1 cellular context compared by ENCODE assay signal in the genomic region with DNA sequence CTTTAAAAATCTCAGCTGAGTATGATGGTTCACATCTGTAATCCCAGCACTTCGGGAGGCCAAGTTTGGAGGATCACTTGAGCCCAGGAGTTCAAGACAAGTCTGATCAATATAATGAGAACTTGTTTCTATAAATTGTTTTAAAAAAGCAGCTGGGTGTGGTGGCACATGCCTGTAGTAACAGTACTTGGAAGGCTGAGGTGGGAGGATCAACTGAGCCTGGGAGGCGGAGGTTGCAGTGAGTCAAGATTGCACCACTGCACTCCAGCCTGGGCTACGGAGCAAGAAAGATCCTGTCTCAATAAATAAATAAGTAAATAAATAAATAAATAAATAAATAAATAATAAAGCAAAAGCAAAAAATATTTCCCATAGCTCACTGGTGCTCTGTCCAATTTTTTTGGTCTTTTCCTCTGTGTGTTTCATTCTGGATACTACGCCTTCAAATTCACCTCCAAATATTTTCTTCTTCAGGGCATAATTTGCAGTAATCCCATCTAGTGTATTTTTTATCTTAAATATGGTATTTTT.
TF ChIP-seq lines count a peak whose summit lies in the region.

No MANE protein-coding gene starts in this region.

TF ChIP-seq in HEK293, 187 proteins besides CTCF, POLR2A, EP300 and RAD21 (continued from another document and continues in another):
- TF ChIP-seq ZNF610 (tag by site-specific recombination; IDR thresholded peaks at IDR 0.05; ENCODE audit: borderline replicate concordance): no peak
- TF ChIP-seq REPIN1 (tag by site-specific recombination; IDR thresholded peaks at IDR 0.05; ENCODE audit: low read depth): no peak
- no peak for TF ChIP-seq ZBTB20 (tag by site-specific recombination; IDR thresholded peaks at IDR 0.05)
- TF ChIP-seq KLF7 (tag by site-specific recombination; IDR thresholded peaks at IDR 0.05; ENCODE audit: borderline replicate concordance): no peak
- TF ChIP-seq KLF16 (tag by site-specific recombination; IDR thresholded peaks at IDR 0.05): no peak
- TF ChIP-seq, protein P1, sequence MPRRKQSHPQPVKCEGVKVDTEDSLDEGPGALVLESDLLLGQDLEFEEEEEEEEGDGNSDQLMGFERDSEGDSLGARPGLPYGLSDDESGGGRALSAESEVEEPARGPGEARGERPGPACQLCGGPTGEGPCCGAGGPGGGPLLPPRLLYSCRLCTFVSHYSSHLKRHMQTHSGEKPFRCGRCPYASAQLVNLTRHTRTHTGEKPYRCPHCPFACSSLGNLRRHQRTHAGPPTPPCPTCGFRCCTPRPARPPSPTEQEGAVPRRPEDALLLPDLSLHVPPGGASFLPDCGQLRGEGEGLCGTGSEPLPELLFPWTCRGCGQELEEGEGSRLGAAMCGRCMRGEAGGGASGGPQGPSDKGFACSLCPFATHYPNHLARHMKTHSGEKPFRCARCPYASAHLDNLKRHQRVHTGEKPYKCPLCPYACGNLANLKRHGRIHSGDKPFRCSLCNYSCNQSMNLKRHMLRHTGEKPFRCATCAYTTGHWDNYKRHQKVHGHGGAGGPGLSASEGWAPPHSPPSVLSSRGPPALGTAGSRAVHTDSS (tag by site-specific recombination; IDR thresholded peaks at IDR 0.05): no peak
- no peak for TF ChIP-seq ZNF777 (tag by site-specific recombination; IDR thresholded peaks at IDR 0.05; ENCODE audit: borderline replicate concordance)
- TF ChIP-seq, protein P2, sequence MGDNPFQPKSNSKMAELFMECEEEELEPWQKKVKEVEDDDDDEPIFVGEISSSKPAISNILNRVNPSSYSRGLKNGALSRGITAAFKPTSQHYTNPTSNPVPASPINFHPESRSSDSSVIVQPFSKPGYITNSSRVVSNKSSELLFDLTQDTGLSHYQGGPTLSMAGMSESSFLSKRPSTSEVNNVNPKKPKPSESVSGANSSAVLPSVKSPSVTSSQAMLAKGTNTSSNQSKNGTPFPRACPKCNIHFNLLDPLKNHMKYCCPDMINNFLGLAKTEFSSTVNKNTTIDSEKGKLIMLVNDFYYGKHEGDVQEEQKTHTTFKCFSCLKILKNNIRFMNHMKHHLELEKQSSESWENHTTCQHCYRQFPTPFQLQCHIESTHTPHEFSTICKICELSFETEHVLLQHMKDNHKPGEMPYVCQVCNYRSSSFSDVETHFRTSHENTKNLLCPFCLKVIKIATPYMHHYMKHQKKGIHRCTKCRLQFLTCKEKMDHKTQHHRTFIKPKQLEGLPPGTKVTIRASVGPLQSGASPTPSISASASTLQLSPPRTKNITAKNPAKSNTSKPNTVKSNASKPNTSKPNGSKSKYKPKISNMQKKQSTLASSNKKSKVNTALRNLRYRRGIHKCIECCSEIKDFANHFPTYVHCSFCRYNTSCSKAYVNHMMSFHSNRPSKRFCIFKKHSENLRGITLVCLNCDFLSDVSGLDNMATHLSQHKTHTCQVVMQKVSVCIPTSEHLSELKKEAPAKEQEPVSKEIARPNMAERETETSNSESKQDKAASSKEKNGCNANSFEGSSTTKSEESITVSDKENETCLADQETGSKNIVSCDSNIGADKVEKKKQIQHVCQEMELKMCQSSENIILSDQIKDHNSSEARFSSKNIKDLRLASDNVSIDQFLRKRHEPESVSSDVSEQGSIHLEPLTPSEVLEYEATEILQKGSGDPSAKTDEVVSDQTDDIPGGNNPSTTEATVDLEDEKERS (tag by site-specific recombination; IDR thresholded peaks at IDR 0.05): no peak
- peak; percentile 56 for TF ChIP-seq ZNF623 (tag by site-specific recombination; IDR thresholded peaks at IDR 0.05)
- TF ChIP-seq, protein P3, sequence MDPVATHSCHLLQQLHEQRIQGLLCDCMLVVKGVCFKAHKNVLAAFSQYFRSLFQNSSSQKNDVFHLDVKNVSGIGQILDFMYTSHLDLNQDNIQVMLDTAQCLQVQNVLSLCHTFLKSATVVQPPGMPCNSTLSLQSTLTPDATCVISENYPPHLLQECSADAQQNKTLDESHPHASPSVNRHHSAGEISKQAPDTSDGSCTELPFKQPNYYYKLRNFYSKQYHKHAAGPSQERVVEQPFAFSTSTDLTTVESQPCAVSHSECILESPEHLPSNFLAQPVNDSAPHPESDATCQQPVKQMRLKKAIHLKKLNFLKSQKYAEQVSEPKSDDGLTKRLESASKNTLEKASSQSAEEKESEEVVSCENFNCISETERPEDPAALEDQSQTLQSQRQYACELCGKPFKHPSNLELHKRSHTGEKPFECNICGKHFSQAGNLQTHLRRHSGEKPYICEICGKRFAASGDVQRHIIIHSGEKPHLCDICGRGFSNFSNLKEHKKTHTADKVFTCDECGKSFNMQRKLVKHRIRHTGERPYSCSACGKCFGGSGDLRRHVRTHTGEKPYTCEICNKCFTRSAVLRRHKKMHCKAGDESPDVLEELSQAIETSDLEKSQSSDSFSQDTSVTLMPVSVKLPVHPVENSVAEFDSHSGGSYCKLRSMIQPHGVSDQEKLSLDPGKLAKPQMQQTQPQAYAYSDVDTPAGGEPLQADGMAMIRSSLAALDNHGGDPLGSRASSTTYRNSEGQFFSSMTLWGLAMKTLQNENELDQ (tag by site-specific recombination; IDR thresholded peaks at IDR 0.05; ENCODE audit: low read depth): no peak
- TF ChIP-seq, protein P4, sequence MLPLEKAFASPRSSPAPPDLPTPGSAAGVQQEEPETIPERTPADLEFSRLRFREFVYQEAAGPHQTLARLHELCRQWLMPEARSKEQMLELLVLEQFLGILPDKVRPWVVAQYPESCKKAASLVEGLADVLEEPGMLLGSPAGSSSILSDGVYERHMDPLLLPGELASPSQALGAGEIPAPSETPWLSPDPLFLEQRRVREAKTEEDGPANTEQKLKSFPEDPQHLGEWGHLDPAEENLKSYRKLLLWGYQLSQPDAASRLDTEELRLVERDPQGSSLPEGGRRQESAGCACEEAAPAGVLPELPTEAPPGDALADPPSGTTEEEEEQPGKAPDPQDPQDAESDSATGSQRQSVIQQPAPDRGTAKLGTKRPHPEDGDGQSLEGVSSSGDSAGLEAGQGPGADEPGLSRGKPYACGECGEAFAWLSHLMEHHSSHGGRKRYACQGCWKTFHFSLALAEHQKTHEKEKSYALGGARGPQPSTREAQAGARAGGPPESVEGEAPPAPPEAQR (tag by site-specific recombination; IDR thresholded peaks at IDR 0.05): no peak
- TF ChIP-seq, protein P5, sequence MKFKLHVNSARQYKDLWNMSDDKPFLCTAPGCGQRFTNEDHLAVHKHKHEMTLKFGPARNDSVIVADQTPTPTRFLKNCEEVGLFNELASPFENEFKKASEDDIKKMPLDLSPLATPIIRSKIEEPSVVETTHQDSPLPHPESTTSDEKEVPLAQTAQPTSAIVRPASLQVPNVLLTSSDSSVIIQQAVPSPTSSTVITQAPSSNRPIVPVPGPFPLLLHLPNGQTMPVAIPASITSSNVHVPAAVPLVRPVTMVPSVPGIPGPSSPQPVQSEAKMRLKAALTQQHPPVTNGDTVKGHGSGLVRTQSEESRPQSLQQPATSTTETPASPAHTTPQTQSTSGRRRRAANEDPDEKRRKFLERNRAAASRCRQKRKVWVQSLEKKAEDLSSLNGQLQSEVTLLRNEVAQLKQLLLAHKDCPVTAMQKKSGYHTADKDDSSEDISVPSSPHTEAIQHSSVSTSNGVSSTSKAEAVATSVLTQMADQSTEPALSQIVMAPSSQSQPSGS (tag by site-specific recombination; IDR thresholded peaks at IDR 0.05; ENCODE audit: low read depth): no peak
- no peak for TF ChIP-seq ZNF707 (tag by site-specific recombination; IDR thresholded peaks at IDR 0.05)
- TF ChIP-seq ZNF664 (tag by site-specific recombination; IDR thresholded peaks at IDR 0.05): 0 out of 2 replicates have a peak, but pooled peaks have one; percentile 23
- no peak for TF ChIP-seq ZNF221 (tag by site-specific recombination; IDR thresholded peaks at IDR 0.05; ENCODE audit: borderline replicate concordance)
- TF ChIP-seq ZBTB8A (tag by site-specific recombination; IDR thresholded peaks at IDR 0.05): peak; percentile 36
- TF ChIP-seq, protein P6, sequence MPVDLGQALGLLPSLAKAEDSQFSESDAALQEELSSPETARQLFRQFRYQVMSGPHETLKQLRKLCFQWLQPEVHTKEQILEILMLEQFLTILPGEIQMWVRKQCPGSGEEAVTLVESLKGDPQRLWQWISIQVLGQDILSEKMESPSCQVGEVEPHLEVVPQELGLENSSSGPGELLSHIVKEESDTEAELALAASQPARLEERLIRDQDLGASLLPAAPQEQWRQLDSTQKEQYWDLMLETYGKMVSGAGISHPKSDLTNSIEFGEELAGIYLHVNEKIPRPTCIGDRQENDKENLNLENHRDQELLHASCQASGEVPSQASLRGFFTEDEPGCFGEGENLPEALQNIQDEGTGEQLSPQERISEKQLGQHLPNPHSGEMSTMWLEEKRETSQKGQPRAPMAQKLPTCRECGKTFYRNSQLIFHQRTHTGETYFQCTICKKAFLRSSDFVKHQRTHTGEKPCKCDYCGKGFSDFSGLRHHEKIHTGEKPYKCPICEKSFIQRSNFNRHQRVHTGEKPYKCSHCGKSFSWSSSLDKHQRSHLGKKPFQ (tag by site-specific recombination; IDR thresholded peaks at IDR 0.05): no peak
- TF ChIP-seq, protein P7, sequence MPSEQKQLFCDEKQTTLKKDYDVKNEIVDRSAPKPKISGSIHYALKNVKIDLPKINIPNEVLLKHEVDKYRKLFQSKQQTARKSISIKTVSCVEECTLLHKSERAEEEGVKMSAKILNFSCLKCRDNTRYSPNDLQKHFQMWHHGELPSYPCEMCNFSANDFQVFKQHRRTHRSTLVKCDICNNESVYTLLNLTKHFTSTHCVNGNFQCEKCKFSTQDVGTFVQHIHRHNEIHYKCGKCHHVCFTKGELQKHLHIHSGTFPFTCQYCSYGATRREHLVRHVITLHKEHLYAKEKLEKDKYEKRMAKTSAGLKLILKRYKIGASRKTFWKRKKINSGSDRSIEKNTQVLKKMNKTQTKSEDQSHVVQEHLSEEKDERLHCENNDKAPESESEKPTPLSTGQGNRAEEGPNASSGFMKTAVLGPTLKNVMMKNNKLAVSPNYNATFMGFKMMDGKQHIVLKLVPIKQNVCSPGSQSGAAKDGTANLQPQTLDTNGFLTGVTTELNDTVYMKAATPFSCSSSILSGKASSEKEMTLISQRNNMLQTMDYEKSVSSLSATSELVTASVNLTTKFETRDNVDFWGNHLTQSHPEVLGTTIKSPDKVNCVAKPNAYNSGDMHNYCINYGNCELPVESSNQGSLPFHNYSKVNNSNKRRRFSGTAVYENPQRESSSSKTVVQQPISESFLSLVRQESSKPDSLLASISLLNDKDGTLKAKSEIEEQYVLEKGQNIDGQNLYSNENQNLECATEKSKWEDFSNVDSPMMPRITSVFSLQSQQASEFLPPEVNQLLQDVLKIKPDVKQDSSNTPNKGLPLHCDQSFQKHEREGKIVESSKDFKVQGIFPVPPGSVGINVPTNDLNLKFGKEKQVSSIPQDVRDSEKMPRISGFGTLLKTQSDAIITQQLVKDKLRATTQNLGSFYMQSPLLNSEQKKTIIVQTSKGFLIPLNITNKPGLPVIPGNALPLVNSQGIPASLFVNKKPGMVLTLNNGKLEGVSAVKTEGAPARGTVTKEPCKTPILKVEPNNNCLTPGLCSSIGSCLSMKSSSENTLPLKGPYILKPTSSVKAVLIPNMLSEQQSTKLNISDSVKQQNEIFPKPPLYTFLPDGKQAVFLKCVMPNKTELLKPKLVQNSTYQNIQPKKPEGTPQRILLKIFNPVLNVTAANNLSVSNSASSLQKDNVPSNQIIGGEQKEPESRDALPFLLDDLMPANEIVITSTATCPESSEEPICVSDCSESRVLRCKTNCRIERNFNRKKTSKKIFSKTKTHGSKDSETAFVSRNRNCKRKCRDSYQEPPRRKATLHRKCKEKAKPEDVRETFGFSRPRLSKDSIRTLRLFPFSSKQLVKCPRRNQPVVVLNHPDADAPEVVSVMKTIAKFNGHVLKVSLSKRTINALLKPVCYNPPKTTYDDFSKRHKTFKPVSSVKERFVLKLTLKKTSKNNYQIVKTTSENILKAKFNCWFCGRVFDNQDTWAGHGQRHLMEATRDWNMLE (tag by site-specific recombination; conservative IDR thresholded peaks at IDR 0.05; ENCODE audit: low read depth): peak; percentile 73
- TF ChIP-seq SP7 (tag by site-specific recombination; IDR thresholded peaks at IDR 0.05): no peak
- TF ChIP-seq ZNF596 (tag by site-specific recombination; IDR thresholded peaks at IDR 0.05): no peak
- TF ChIP-seq ZNF394 (tag by site-specific recombination; IDR thresholded peaks at IDR 0.05; ENCODE audit: borderline replicate concordance): peak; percentile 85; the same call in 1 of the 2 replicates
- 0 out of 2 replicates have a peak, but pooled peaks have one; percentile 26 for TF ChIP-seq ZNF140 (tag by site-specific recombination; IDR thresholded peaks at IDR 0.05)
- no peak for TF ChIP-seq ZNF558 (tag by site-specific recombination; IDR thresholded peaks at IDR 0.05)
- TF ChIP-seq ZNF341 (tag by site-specific recombination; IDR thresholded peaks at IDR 0.05; ENCODE audit: low read depth): no peak
- TF ChIP-seq KLF8 (tag by site-specific recombination; IDR thresholded peaks at IDR 0.05): no peak
- TF ChIP-seq ZNF223 (tag by site-specific recombination; IDR thresholded peaks at IDR 0.05): no peak
- TF ChIP-seq ZNF266 (tag by site-specific recombination; IDR thresholded peaks at IDR 0.05; ENCODE audit: low read depth): 0 out of 2 replicates have a peak, but pooled peaks have one; percentile 11
- TF ChIP-seq SCRT2 (tag by site-specific recombination; IDR thresholded peaks at IDR 0.05): no peak
- TF ChIP-seq ZNF433 (tag by site-specific recombination; IDR thresholded peaks at IDR 0.05; ENCODE audit: low read depth): 0 out of 2 replicates have a peak, but pooled peaks have one; percentile 23
- no peak for TF ChIP-seq ZNF843 (tag by site-specific recombination; IDR thresholded peaks at IDR 0.05)
- TF ChIP-seq, protein P8, sequence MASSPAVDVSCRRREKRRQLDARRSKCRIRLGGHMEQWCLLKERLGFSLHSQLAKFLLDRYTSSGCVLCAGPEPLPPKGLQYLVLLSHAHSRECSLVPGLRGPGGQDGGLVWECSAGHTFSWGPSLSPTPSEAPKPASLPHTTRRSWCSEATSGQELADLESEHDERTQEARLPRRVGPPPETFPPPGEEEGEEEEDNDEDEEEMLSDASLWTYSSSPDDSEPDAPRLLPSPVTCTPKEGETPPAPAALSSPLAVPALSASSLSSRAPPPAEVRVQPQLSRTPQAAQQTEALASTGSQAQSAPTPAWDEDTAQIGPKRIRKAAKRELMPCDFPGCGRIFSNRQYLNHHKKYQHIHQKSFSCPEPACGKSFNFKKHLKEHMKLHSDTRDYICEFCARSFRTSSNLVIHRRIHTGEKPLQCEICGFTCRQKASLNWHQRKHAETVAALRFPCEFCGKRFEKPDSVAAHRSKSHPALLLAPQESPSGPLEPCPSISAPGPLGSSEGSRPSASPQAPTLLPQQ (tag by site-specific recombination; IDR thresholded peaks at IDR 0.05): no peak
- no peak for TF ChIP-seq MZF1 (tag by site-specific recombination; IDR thresholded peaks at IDR 0.05; ENCODE audit: borderline replicate concordance)
- TF ChIP-seq ZNF311 (tag by site-specific recombination; IDR thresholded peaks at IDR 0.05; ENCODE audit: borderline replicate concordance): no peak
- TF ChIP-seq ZNF354C (tag by site-specific recombination; IDR thresholded peaks at IDR 0.05; ENCODE audit: borderline replicate concordance, low read depth): no peak
- no peak for TF ChIP-seq SP3 (tag by site-specific recombination; IDR thresholded peaks at IDR 0.05)
- no peak for TF ChIP-seq TRIM28 (IDR thresholded peaks at IDR 0.05; ENCODE audit: borderline replicate concordance, low read length)
- no peak for TF ChIP-seq ZNF560 (tag by site-specific recombination; IDR thresholded peaks at IDR 0.05; ENCODE audit: borderline replicate concordance)
- no peak for TF ChIP-seq ZNF184 (tag by site-specific recombination; IDR thresholded peaks at IDR 0.05)
- TF ChIP-seq ZFP69B (tag by site-specific recombination; IDR thresholded peaks at IDR 0.05): no peak
- TF ChIP-seq ZNF555 (tag by site-specific recombination; conservative IDR thresholded peaks at IDR 0.05): peak; percentile 56
- no peak for TF ChIP-seq ZNF274 (IDR thresholded peaks at IDR 0.05; ENCODE audit: low read length)
- TF ChIP-seq ZNF274 (tag by site-specific recombination; IDR thresholded peaks at IDR 0.05; ENCODE audit: borderline replicate concordance): no peak
- peak; percentile 59 for TF ChIP-seq ZNF426 (tag by site-specific recombination; IDR thresholded peaks at IDR 0.05)
